13 cellular contexts compared by ENCODE assay signal in genomic region chr4:24234288-24234848, GRCh38.
DNase-seq lines count a peak whose midpoint lies in the region; ATAC-seq and TF ChIP-seq lines count a peak whose summit lies in the region.
"Had no signal": no experiment of that assay in that cellular context is flagged by ENCODE, and none has a peak within 500 bp of the region (broad histone marks: within the 10 kb centered on the region; RNA-seq: fewer than 3 reads in every experiment).

No MANE protein-coding gene starts in this region.

- H3K36me3 ChIP-seq in right atrium auricular region (no peaks in the 10 kb centered on the region), psoas muscle (ENCODE audit: insufficient read depth in 1 of 2, low read depth in 1 of 2) (no peaks in the 10 kb centered on the region)
- H3K36me3 ChIP-seq: BE2C had no signal

- H3K4me3 Mint-ChIP-seq in naive thymus-derived CD8-positive, alpha-beta T cell, result no peak overlapping the region
- H3K4me3 Mint-ChIP-seq: CD4-positive, alpha-beta memory T cell; GM23338 had no signal

- H3K9me3 Mint-ChIP-seq in naive thymus-derived CD8-positive, alpha-beta T cell, result peaks cover 0 to 8% (median 0%) of the 10 kb centered on the region in 9 donors
- H3K9me3 Mint-ChIP-seq: GM23338 had no signal

- WGBS in psoas muscle, 3 donors, result 26 to 33% (median 31%) methylated on average over 3 of the region's 3 CpGs

- H3K36me3 Mint-ChIP-seq in naive thymus-derived CD8-positive, alpha-beta T cell, result peaks cover 0 to 5% (median 0%) of the 10 kb centered on the region in 3 donors
- H3K36me3 Mint-ChIP-seq: CD4-positive, alpha-beta memory T cell had no signal

- in situ Hi-C loops in G401 (cut with HindIII; ENCODE audit: low sequenced_read_pairs), result no loop called here

- no peaks in the 10 kb centered on the region for H3K9me3 ChIP-seq in right atrium auricular region
- H3K9me3 ChIP-seq in psoas muscle, result no peaks in the 10 kb centered on the region
- H3K9me3 ChIP-seq: A549, BE2C had no signal

- H3K4me3 ChIP-seq in right atrium auricular region (no peak overlapping the region), psoas muscle (peak overlapping the region; percentile 25)
- H3K4me3 ChIP-seq: A549, GM23338 had no signal

- peaks cover 0 to 10% (median 0%) of the 10 kb centered on the region in 5 donors for H3K27me3 Mint-ChIP-seq in naive thymus-derived CD8-positive, alpha-beta T cell

- TF ChIP-seq CTCF in right atrium auricular region (IDR thresholded peaks at IDR 0.05) (no peak), psoas muscle (IDR thresholded peaks at IDR 0.05) (no peak)

- peak overlapping the region; percentile 56 to 85 for H3K27ac ChIP-seq in right atrium auricular region
- H3K27ac ChIP-seq in psoas muscle, result peak overlapping the region; percentile 42
- H3K27ac ChIP-seq: A549, C4-2B had no signal

- intact Hi-C loops in left cardiac atrium (cut with DNase I) (no loop called here), psoas muscle (cut with DNase I) (loop anchor here in 1 of 2 donors (1.0 kb wide), 1 partner anchor 20 kb away; no protein-coding TSS in a partner anchor)

- H3K27ac Mint-ChIP-seq in naive thymus-derived CD8-positive, alpha-beta T cell, result no peak overlapping the region
- H3K27ac Mint-ChIP-seq: CD4-positive, alpha-beta memory T cell; GM23338 had no signal

- DNase-seq in left cardiac atrium (no peak), right atrium auricular region (ENCODE audit: low spot score) (no peak), psoas muscle (no peak), G401 (ENCODE audit: low spot score) (no peak), MV-4-11 (lab: John Stamatoyannopoulos, UW) (no peak)
- DNase-seq in naive thymus-derived CD8-positive, alpha-beta T cell, result no peak
- DNase-seq: BE2C; CD4-positive, alpha-beta memory T cell; DMS79; H7 had no signal

- no peaks in the 10 kb centered on the region for H3K4me1 Mint-ChIP-seq in naive thymus-derived CD8-positive, alpha-beta T cell
- H3K4me1 Mint-ChIP-seq: CD4-positive, alpha-beta memory T cell had no signal

- POLR2A ChIA-PET in naive thymus-derived CD8-positive, alpha-beta T cell (lab: Charles Lee), result no interaction called here

- ATAC-seq in left cardiac atrium (peak; percentile 43 to 44), psoas muscle (peak; percentile 53 to 92 (median 89))
- ATAC-seq in naive thymus-derived CD8-positive, alpha-beta T cell, result no peak
- ATAC-seq: A549, GM23338 had no signal

- no peaks in the 10 kb centered on the region for H3K4me1 ChIP-seq in right atrium auricular region
- peaks cover 7% of the 10 kb centered on the region for H3K4me1 ChIP-seq in psoas muscle
- H3K4me1 ChIP-seq: A549, BE2C had no signal

- H3K27me3 ChIP-seq in right atrium auricular region (no peaks in the 10 kb centered on the region), psoas muscle (ENCODE audit: insufficient read depth in 3 of 3, low read length in 2 of 3) (no peaks in the 10 kb centered on the region)
- H3K27me3 ChIP-seq: BE2C had no signal

Comparison
In these comparisons a context has a peak if more than half of its experiments do, and no peak if none do; other contexts are left out.
1. ATAC-seq: peak in left cardiac atrium (2 of 2) and psoas muscle (4 of 4); none in naive thymus-derived CD8-positive, alpha-beta T cell (0 of 2).